In the genomic region with DNA sequence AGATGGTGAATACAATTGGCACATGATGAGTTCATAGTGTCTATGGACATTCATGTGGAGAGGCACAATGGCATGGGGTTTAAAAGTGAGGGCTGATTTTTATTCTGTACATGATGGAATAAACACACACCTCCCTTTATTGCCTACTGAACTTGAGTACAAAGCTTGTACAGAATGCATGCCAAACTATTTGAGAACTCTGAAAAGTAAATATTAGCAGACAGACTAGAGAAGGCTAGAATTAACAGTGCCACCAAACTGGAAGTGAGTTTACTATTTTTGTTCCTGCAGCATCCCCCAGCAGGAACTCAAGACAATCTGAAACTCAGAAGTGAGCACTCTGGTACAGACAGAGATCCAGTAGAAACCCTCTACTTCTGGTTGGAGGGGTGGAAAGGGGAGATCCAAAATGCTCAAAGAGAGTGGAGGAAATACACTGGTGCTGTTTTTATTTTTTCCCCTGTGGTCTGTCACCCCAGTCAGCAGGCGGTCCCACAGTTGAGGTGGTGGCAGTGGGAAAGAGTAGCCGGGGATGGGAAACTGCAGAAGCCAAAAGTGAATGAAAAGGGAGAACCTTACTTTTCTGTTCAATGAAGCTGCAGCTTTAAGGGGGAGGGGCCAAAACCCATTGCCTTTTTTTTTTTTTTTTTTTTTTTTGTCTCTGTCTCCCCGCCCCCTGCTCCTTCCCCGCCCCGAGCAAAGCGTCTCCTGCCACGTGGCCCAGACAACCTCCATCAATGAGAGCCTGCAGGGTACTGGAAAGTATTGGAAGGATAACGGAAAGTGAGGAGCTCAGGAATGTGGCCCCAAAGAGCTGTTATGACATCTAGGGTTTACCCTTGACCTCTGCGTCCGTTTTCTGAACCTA, we compare ENCODE assay signal across 1 cellular context.
TF ChIP-seq lines count a peak whose summit lies in the region.

No MANE protein-coding gene starts in this region.

TF ChIP-seq in A549, 52 proteins besides CTCF, POLR2A, EP300 and RAD21:
- TF ChIP-seq MYC (IDR thresholded peaks at IDR 0.05; ENCODE audit: borderline replicate concordance, low read length) = no peak
- TF ChIP-seq MAFK (IDR thresholded peaks at IDR 0.05; ENCODE audit: partially characterized antibody) = no peak
- no peak for TF ChIP-seq CBX8 (IDR thresholded peaks at IDR 0.05)
- TF ChIP-seq TP53 (CRISPR knock-in tag; IDR thresholded peaks at IDR 0.05) = no peak
- TF ChIP-seq, protein P1, sequence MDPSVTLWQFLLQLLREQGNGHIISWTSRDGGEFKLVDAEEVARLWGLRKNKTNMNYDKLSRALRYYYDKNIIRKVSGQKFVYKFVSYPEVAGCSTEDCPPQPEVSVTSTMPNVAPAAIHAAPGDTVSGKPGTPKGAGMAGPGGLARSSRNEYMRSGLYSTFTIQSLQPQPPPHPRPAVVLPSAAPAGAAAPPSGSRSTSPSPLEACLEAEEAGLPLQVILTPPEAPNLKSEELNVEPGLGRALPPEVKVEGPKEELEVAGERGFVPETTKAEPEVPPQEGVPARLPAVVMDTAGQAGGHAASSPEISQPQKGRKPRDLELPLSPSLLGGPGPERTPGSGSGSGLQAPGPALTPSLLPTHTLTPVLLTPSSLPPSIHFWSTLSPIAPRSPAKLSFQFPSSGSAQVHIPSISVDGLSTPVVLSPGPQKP (IDR thresholded peaks at IDR 0.05; ENCODE audit: low read depth, low read length) = no peak
- TF ChIP-seq, protein P2, sequence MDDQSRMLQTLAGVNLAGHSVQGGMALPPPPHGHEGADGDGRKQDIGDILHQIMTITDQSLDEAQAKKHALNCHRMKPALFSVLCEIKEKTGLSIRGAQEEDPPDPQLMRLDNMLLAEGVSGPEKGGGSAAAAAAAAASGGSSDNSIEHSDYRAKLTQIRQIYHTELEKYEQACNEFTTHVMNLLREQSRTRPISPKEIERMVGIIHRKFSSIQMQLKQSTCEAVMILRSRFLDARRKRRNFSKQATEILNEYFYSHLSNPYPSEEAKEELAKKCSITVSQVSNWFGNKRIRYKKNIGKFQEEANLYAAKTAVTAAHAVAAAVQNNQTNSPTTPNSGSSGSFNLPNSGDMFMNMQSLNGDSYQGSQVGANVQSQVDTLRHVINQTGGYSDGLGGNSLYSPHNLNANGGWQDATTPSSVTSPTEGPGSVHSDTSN (IDR thresholded peaks at IDR 0.05) = no peak
- TF ChIP-seq PHF8 (IDR thresholded peaks at IDR 0.05; ENCODE audit: borderline replicate concordance, low read depth) = no peak
